In genomic region chr17:50346313-50347086, GRCh38 we compare ENCODE assay signal across 8 cellular contexts. TPM values are rescaled to one million over a fixed set of nuclear protein-coding genes. Genes with fewer than 3 reads are reported as not detected.
DNase-seq lines count a peak whose midpoint lies in the region; ATAC-seq and TF ChIP-seq lines count a peak whose summit lies in the region.

No MANE protein-coding gene starts in this region.

- H3K4me2 ChIP-seq in neural cell (ENCODE audit: low read length): peak overlapping the region; percentile 70

- H3K9me3 ChIP-seq in HUES64 (ENCODE audit: insufficient read depth, low read depth, low read length) (no peaks in the 10 kb centered on the region), esophagus muscularis mucosa (no peaks in the 10 kb centered on the region), neural cell (ENCODE audit: low read length) (no peaks in the 10 kb centered on the region), tibial artery (no peaks in the 10 kb centered on the region)

- no peaks in the 10 kb centered on the region for H3K79me2 ChIP-seq in neural cell (replicated peaks; ENCODE audit: insufficient read depth, low read length)

- no peaks in the 10 kb centered on the region for H3F3A ChIP-seq in neural cell (ENCODE audit: insufficient read depth, low read length, poor library complexity, severe bottlenecking)

- DNase-seq in ELF-1 (ENCODE audit: low read depth, low spot score) (peak; percentile 58), esophagus muscularis mucosa (ENCODE audit: extremely low spot score) (no peak), tibial artery (peak in 1 of 2 donors; percentile 74), NCI-H510A treated with DMSO at 0.1 percent for 48 hours (lab: John Stamatoyannopoulos, UW) (no peak)
- peak; percentile 72 for DNase-seq in activated CD4-positive, alpha-beta memory T cell treated with anti-CD3 and anti-CD28 coated beads for 36 hours

- peaks cover 16% of the 10 kb centered on the region for H3K27me3 ChIP-seq in HUES64 (ENCODE audit: insufficient read depth, low read length)
- H3K27me3 ChIP-seq in esophagus muscularis mucosa: no peaks in the 10 kb centered on the region
- H3K27me3 ChIP-seq in neural cell (ENCODE audit: insufficient read depth, low read depth, low read length): no peaks in the 10 kb centered on the region
- no peaks in the 10 kb centered on the region for H3K27me3 ChIP-seq in tibial artery

- intact Hi-C loops in activated CD4-positive, alpha-beta memory T cell treated with anti-CD3 and anti-CD28 coated beads for 36 hours (cut with micrococcal nuclease): no loop called here
- intact Hi-C loops in esophagus muscularis mucosa (cut with DNase I) (no loop called here), tibial artery (cut with DNase I; ENCODE audit: low total_unique reads) (no loop called here)

- TF ChIP-seq RAD21 in neural cell (conservative IDR thresholded peaks at IDR 0.05): no peak

- H3K9ac ChIP-seq in HUES64 (ENCODE audit: low read depth, low read length): peak overlapping the region; percentile 80
- peak overlapping the region; percentile 71 for H3K9ac ChIP-seq in neural cell (ENCODE audit: low read length)

- no peaks in the 10 kb centered on the region for H3K9me3 Mint-ChIP-seq in activated CD4-positive, alpha-beta memory T cell treated with anti-CD3 and anti-CD28 coated beads for 36 hours

- CTCF ChIA-PET in activated CD4-positive, alpha-beta memory T cell treated with anti-CD3 and anti-CD28 coated beads for 36 hours (lab: Charles Lee): interaction anchor here (0.5 to 7.3 kb wide), 7 partner anchors 15 to 185 kb away, joined by 3 to 64 read pairs (median 5); no protein-coding TSS in a partner anchor

- H3K4me3 Mint-ChIP-seq in activated CD4-positive, alpha-beta memory T cell treated with anti-CD3 and anti-CD28 coated beads for 36 hours: peak overlapping the region; percentile 91

- H3K4me1 ChIP-seq in HUES64 (ENCODE audit: insufficient read depth, low read length): peaks cover 13% of the 10 kb centered on the region; the same call in 1 of the 2 replicates
- H3K4me1 ChIP-seq in esophagus muscularis mucosa: peaks cover 25 to 38% (median 37%) of the 10 kb centered on the region in 4 donors
- H3K4me1 ChIP-seq in tibial artery: peaks cover 0 to 39% (median 31%) of the 10 kb centered on the region in 4 donors

- TF ChIP-seq EP300 in esophagus muscularis mucosa (IDR thresholded peaks at IDR 0.05): no peak
- no peak for TF ChIP-seq EP300 in neural cell (conservative IDR thresholded peaks at IDR 0.05; ENCODE audit: poor library complexity, severe bottlenecking)

- POLR2A ChIA-PET in activated CD4-positive, alpha-beta memory T cell treated with anti-CD3 and anti-CD28 coated beads for 36 hours (lab: Charles Lee): interaction anchor here (0.8 to 2.0 kb wide), 11 partner anchors 8 to 206 kb away, joined by 3 to 10 read pairs (median 4); partner anchors contain the start of genes EME1, LRRC59 and MRPL27

- H4K20me1 ChIP-seq in neural cell (ENCODE audit: insufficient read depth): no peaks in the 10 kb centered on the region

- H3K27ac Mint-ChIP-seq in activated CD4-positive, alpha-beta memory T cell treated with anti-CD3 and anti-CD28 coated beads for 36 hours: peak overlapping the region; percentile 82

- peak overlapping the region; percentile 21 for H2AFZ ChIP-seq in neural cell (ENCODE audit: low read depth, low read length)

- WGBS in HUES64: under 1% methylated on average over 55 of the region's 55 CpGs
- WGBS in esophagus muscularis mucosa: 2% methylated on average over 36 of the region's 55 CpGs

- no peak for TF ChIP-seq POLR2A in esophagus muscularis mucosa (IDR thresholded peaks at IDR 0.05; ENCODE audit: low read depth)

- H3K9me2 ChIP-seq in neural cell (ENCODE audit: insufficient read depth, low read length): no peaks in the 10 kb centered on the region

- peaks cover 39% of the 10 kb centered on the region for H3K4me1 Mint-ChIP-seq in activated CD4-positive, alpha-beta memory T cell treated with anti-CD3 and anti-CD28 coated beads for 36 hours (ENCODE audit: low read depth)

- ATAC-seq in GM21447 (IDR thresholded peaks at IDR 0.05; ENCODE audit: unreplicated experiment): peak; percentile 48

- peak overlapping the region; percentile 79 for H3K4me3 ChIP-seq in HUES64 (ENCODE audit: low read length)
- H3K4me3 ChIP-seq in esophagus muscularis mucosa: peak overlapping the region; percentile 78 to 99 (median 82)
- peak overlapping the region; percentile 89 for H3K4me3 ChIP-seq in neural cell (ENCODE audit: low read length)
- peak overlapping the region; percentile 78 to 92 for H3K4me3 ChIP-seq in tibial artery

- H3K27me3 Mint-ChIP-seq in activated CD4-positive, alpha-beta memory T cell treated with anti-CD3 and anti-CD28 coated beads for 36 hours: no peaks in the 10 kb centered on the region

- no peaks in the 10 kb centered on the region for H3K36me3 Mint-ChIP-seq in activated CD4-positive, alpha-beta memory T cell treated with anti-CD3 and anti-CD28 coated beads for 36 hours

- H3K36me3 ChIP-seq in HUES64 (ENCODE audit: insufficient read depth, low read length) (no peaks in the 10 kb centered on the region), esophagus muscularis mucosa (no peaks in the 10 kb centered on the region), neural cell (ENCODE audit: insufficient read depth, low read length) (no peaks in the 10 kb centered on the region), tibial artery (no peaks in the 10 kb centered on the region)

- no peak for TF ChIP-seq CTCF in esophagus muscularis mucosa (IDR thresholded peaks at IDR 0.05)
- no peak for TF ChIP-seq CTCF in neural cell (IDR thresholded peaks at IDR 0.05; ENCODE audit: poor library complexity, severe bottlenecking)
- no peak for TF ChIP-seq CTCF in tibial artery (IDR thresholded peaks at IDR 0.05)

- H3K27ac ChIP-seq in HUES64 (ENCODE audit: low read depth, low read length) (peak overlapping the region; percentile 79; the same call in 1 of the 2 replicates), esophagus muscularis mucosa (replicated peaks in 1 of 4) (peak overlapping the region; percentile 69 to 79 (median 73)), neural cell (ENCODE audit: low read length) (no peak overlapping the region), tibial artery (peak overlapping the region; percentile 54 to 69)

TF ChIP-seq in neural cell, 6 proteins besides CTCF, POLR2A, EP300 and RAD21:
- TF ChIP-seq REST (IDR thresholded peaks at IDR 0.05; ENCODE audit: borderline replicate concordance): no peak
- TF ChIP-seq POLR2AphosphoS5 (IDR thresholded peaks at IDR 0.05): no peak
- no peak for TF ChIP-seq MXI1 (conservative IDR thresholded peaks at IDR 0.05; ENCODE audit: poor library complexity, severe bottlenecking)
- no peak for TF ChIP-seq EZH2 (IDR thresholded peaks at IDR 0.05; ENCODE audit: borderline replicate concordance, insufficient read depth, low read length, poor library complexity, severe bottlenecking)
- no peak for TF ChIP-seq SMC3 (conservative IDR thresholded peaks at IDR 0.05; ENCODE audit: poor library complexity)
- TF ChIP-seq TAF1 (IDR thresholded peaks at IDR 0.05; ENCODE audit: low read depth): no peak

RNA-seq across cellular contexts. Expression of gene XYLT2, which starts 0.6 kb away (rescaled TPM):
- polyA plus RNA-seq in HUES64 (2013, experiment 1 of 2): 13.4 TPM
- polyA plus RNA-seq in HUES64 (2013, experiment 2 of 2): 15.7 TPM
- total RNA-seq in activated CD4-positive, alpha-beta memory T cell treated with anti-CD3 and anti-CD28 coated beads for 36 hours: 10 to 100 TPM; 41.3 to 43.3 TPM
- 10 to 100 TPM; 12.8 to 29.8 (median 26.0) TPM for total RNA-seq in esophagus muscularis mucosa
- 6.9 and 9.5 TPM in 2 replicates for polyA plus RNA-seq in neural cell
- polyA minus RNA-seq in neural cell: 13.6 and 15.2 TPM in 2 replicates

RNA-seq across cellular contexts. Expression of gene MRPL27, which starts 26.5 kb away (rescaled TPM):
- polyA plus RNA-seq in HUES64 (2013, experiment 1 of 2): 89.0 TPM
- polyA plus RNA-seq in HUES64 (2013, experiment 2 of 2): 76.3 TPM
- 10 to 100 TPM; 53.9 to 64.5 TPM for total RNA-seq in activated CD4-positive, alpha-beta memory T cell treated with anti-CD3 and anti-CD28 coated beads for 36 hours
- total RNA-seq in esophagus muscularis mucosa: 10 to 100 TPM; 33.6 to 58.8 (median 48.1) TPM
- 118 and 138 TPM in 2 replicates for polyA plus RNA-seq in neural cell
- 50.2 and 52.4 TPM in 2 replicates for polyA minus RNA-seq in neural cell

RNA-seq across cellular contexts. Expression of gene EME1, which starts 26.5 kb away (rescaled TPM):
- 13.9 TPM for polyA plus RNA-seq in HUES64 (2013, experiment 1 of 2)
- 13.2 TPM for polyA plus RNA-seq in HUES64 (2013, experiment 2 of 2)
- 10 to 100 TPM; 47.7 to 48.1 TPM for total RNA-seq in activated CD4-positive, alpha-beta memory T cell treated with anti-CD3 and anti-CD28 coated beads for 36 hours
- not detected for total RNA-seq in esophagus muscularis mucosa
- 1.1 and 5.4 TPM in 2 replicates for polyA plus RNA-seq in neural cell
- polyA minus RNA-seq in neural cell: 1.5 and 2.2 TPM in 2 replicates

RNA-seq across cellular contexts. Expression of gene LRRC59, which starts 50.8 kb away (rescaled TPM):
- polyA plus RNA-seq in HUES64 (2013, experiment 1 of 2): 98.1 TPM
- 91.2 TPM for polyA plus RNA-seq in HUES64 (2013, experiment 2 of 2)
- total RNA-seq in activated CD4-positive, alpha-beta memory T cell treated with anti-CD3 and anti-CD28 coated beads for 36 hours: 10 to 100 TPM; 77.1 to 78.8 TPM
- 10 to 100 TPM; 41.1 to 68.1 (median 62.1) TPM for total RNA-seq in esophagus muscularis mucosa
- 67.2 and 71.4 TPM in 2 replicates for polyA plus RNA-seq in neural cell
- polyA minus RNA-seq in neural cell: 79.8 and 84.5 TPM in 2 replicates

Comparison
In these comparisons a context has a peak if more than half of its experiments do, and no peak if none do; other contexts are left out.
1. DNase-seq: peak in ELF-1 (single experiment) and activated CD4-positive, alpha-beta memory T cell treated with anti-CD3 and anti-CD28 coated beads for 36 hours (single experiment); none in esophagus muscularis mucosa (single experiment) and NCI-H510A treated with DMSO at 0.1 percent for 48 hours (single experiment).
2. RNA of gene EME1, which starts 26.5 kb away (total RNA-seq): 47.7 to 48.1 TPM in activated CD4-positive, alpha-beta memory T cell treated with anti-CD3 and anti-CD28 coated beads for 36 hours; not detected in esophagus muscularis mucosa; every median in the first group is over 10 times any median in the second.
3. Peak in every context shown above with its lines, with median percentiles within 50 percentile points of each other: H3K4me3 ChIP-seq.